18 cellular contexts compared by ENCODE assay signal in genomic region chrX:87732133-87732532, GRCh38.
"Had no signal": no experiment of that assay in that cellular context is flagged by ENCODE, and none has a peak within 500 bp of the region (broad histone marks: within the 10 kb centered on the region; RNA-seq: fewer than 3 reads in every experiment).

No MANE protein-coding gene starts in this region.

- DNase-seq: effector CD4-positive, alpha-beta T cell; gastrocnemius medialis; heart right ventricle; hypothalamus; kidney; left colon; left ventricle myocardium superior; mesenchymal stem cell; naive B cell; psoas muscle; retina; right lobe of liver; stimulated activated CD4-positive, alpha-beta T cell treated with anti-CD3 and anti-CD28 coated beads, Interleukin-4, amount 100 ng/mL, for 1 hour; tibial artery; upper lobe of left lung; uterus had no signal

- H3K4me3 ChIP-seq: coronary artery, gastrocnemius medialis, heart right ventricle, lung, psoas muscle, right lobe of liver, tibial artery, upper lobe of left lung, uterus had no signal

- H3K27me3 ChIP-seq: heart right ventricle, right lobe of liver, tibial artery, upper lobe of left lung, uterus had no signal

- H3K9me3 ChIP-seq: gastrocnemius medialis, heart right ventricle, psoas muscle, right lobe of liver, tibial artery, upper lobe of left lung, uterus had no signal

- H3K27ac ChIP-seq: coronary artery, gastrocnemius medialis, heart right ventricle, psoas muscle, right lobe of liver, tibial artery, upper lobe of left lung, uterus had no signal

- H3K4me1 ChIP-seq: gastrocnemius medialis, heart right ventricle, psoas muscle, right lobe of liver, tibial artery, upper lobe of left lung, uterus had no signal

- H3K36me3 ChIP-seq: gastrocnemius medialis, heart right ventricle, right lobe of liver, tibial artery, upper lobe of left lung, uterus had no signal
